Comparison of ENCODE assay signal across 8 cellular contexts in genomic region chr2:69830045-69830905, GRCh38. TPM values are rescaled to one million over a fixed set of nuclear protein-coding genes. Genes with fewer than 3 reads are reported as not detected.
DNase-seq lines count a peak whose midpoint lies in the region; ATAC-seq and TF ChIP-seq lines count a peak whose summit lies in the region.

No MANE protein-coding gene starts in this region.

- ATAC-seq in GM19372 (IDR thresholded peaks at IDR 0.05; ENCODE audit: low read depth, unreplicated experiment) (peak; percentile 7), HG03442 (IDR thresholded peaks at IDR 0.05; ENCODE audit: unreplicated experiment) (peak; percentile 16), right cardiac atrium (peak; percentile 36 to 46), sciatic nerve (peak; percentile 17)
- ATAC-seq in activated naive CD8-positive, alpha-beta T cell treated with anti-CD3 and anti-CD28 coated beads, Interleukin-2, amount 50 U/mL, for 24 hours, result peak; percentile 31

- no peak for DNase-seq in BJ (ENCODE audit: low read depth)
- DNase-seq in SK-MEL-5 (ENCODE audit: low read depth, low spot score), result peak; percentile 45
- DNase-seq in activated naive CD8-positive, alpha-beta T cell treated with anti-CD3 and anti-CD28 coated beads, Interleukin-2, amount 50 U/mL, for 24 hours, result peak; percentile 48
- DNase-seq in right cardiac atrium, result peak in 2 of 3 donors; percentile 27 to 68
- DNase-seq in sciatic nerve (ENCODE audit: low spot score), result no peak
- no peak for DNase-seq in NCI-H1092 (lab: John Stamatoyannopoulos, UW)

- under 1% methylated on average over 45 of the region's 45 CpGs for WGBS in right cardiac atrium

- TF ChIP-seq CTCF in BJ (IDR thresholded peaks at IDR 0.05; ENCODE audit: insufficient read depth, low read depth, low read length), result no peak

- no peaks in the 10 kb centered on the region for H3K4me1 ChIP-seq in right cardiac atrium (ENCODE audit: control insufficient read depth, insufficient read depth, low read length)

- CTCF ChIA-PET in BJ (lab: Yijun Ruan, JAX), result no interaction called here

- H3K27ac Mint-ChIP-seq in activated naive CD8-positive, alpha-beta T cell treated with anti-CD3 and anti-CD28 coated beads, Interleukin-2, amount 50 U/mL, for 24 hours, result peak overlapping the region; percentile 90

- no peaks in the 10 kb centered on the region for H3K27me3 Mint-ChIP-seq in activated naive CD8-positive, alpha-beta T cell treated with anti-CD3 and anti-CD28 coated beads, Interleukin-2, amount 50 U/mL, for 24 hours

- in situ Hi-C loops in SK-MEL-5 (cut with HindIII; ENCODE audit: low pct_unique_long_range_greater_than_20kb, low sequenced_read_pairs), result no loop called here

- POLR2A ChIA-PET in BJ (lab: Charles Lee), result no interaction called here

- H3K9me3 Mint-ChIP-seq in activated naive CD8-positive, alpha-beta T cell treated with anti-CD3 and anti-CD28 coated beads, Interleukin-2, amount 50 U/mL, for 24 hours, result no peaks in the 10 kb centered on the region

- peaks cover 65% of the 10 kb centered on the region for H3K4me1 Mint-ChIP-seq in activated naive CD8-positive, alpha-beta T cell treated with anti-CD3 and anti-CD28 coated beads, Interleukin-2, amount 50 U/mL, for 24 hours

- H3K36me3 ChIP-seq in BJ (ENCODE audit: control insufficient read depth, insufficient read depth, low read length), result no peaks in the 10 kb centered on the region

- no peaks in the 10 kb centered on the region for H3K27me3 ChIP-seq in BJ (ENCODE audit: control insufficient read depth, insufficient read depth, low read length)
- no peaks in the 10 kb centered on the region for H3K27me3 ChIP-seq in right cardiac atrium (ENCODE audit: control insufficient read depth, insufficient read depth)

- no peak overlapping the region for H3K27ac ChIP-seq in right cardiac atrium (ENCODE audit: low read length)

- H3K4me3 ChIP-seq in BJ (ENCODE audit: low read depth, low read length), result peak overlapping the region; percentile 69
- peak overlapping the region; percentile 55 for H3K4me3 ChIP-seq in right cardiac atrium (ENCODE audit: low read length)

- peak overlapping the region; percentile 87 for H3K4me3 Mint-ChIP-seq in activated naive CD8-positive, alpha-beta T cell treated with anti-CD3 and anti-CD28 coated beads, Interleukin-2, amount 50 U/mL, for 24 hours

- intact Hi-C loops in right cardiac atrium (cut with DNase I) (no loop called here), sciatic nerve (cut with DNase I) (no loop called here)

- H3K9me3 ChIP-seq in right cardiac atrium (ENCODE audit: control insufficient read depth, low read length), result no peaks in the 10 kb centered on the region

- H3K36me3 Mint-ChIP-seq in activated naive CD8-positive, alpha-beta T cell treated with anti-CD3 and anti-CD28 coated beads, Interleukin-2, amount 50 U/mL, for 24 hours (ENCODE audit: low read depth), result peaks cover 25% of the 10 kb centered on the region

RNA-seq across cellular contexts. Expression of gene GMCL1, which starts 0.8 kb away (rescaled TPM):
- 2.1 and 4.0 TPM in 2 replicates for polyA plus RNA-seq in BJ (2011; rRNA removed)
- polyA minus RNA-seq in BJ (2011; rRNA and poly(A)+ RNA removed), result 1.0 and 1.6 TPM in 2 replicates
- 7.2 and 7.9 TPM in 2 replicates for total RNA-seq in SK-MEL-5 (2014; rRNA removed; shearing (Covaris generic))
- polyA plus RNA-seq in SK-MEL-5 (2015; cell fraction: cytosol; rRNA removed), result 15.7 and 18.4 TPM in 2 replicates
- polyA plus RNA-seq in SK-MEL-5 (2015; cell fraction: nucleus; rRNA removed), result 10.4 and 14.2 TPM in 2 replicates
- total RNA-seq in right cardiac atrium, result 1 to 10 TPM; 4.6 to 6.8 (median 6.4) TPM
- 2.5 TPM for polyA plus RNA-seq in right cardiac atrium
- 24.4 TPM for total RNA-seq in sciatic nerve

Comparison
In these comparisons a context has a peak if more than half of its experiments do, and no peak if none do; other contexts are left out.
1. DNase-seq: peak in SK-MEL-5 (single experiment), activated naive CD8-positive, alpha-beta T cell treated with anti-CD3 and anti-CD28 coated beads, Interleukin-2, amount 50 U/mL, for 24 hours (single experiment) and right cardiac atrium (2 of 3); none in BJ (single experiment), sciatic nerve (single experiment) and NCI-H1092 (single experiment).
2. Peak in every context shown above with its lines, with median percentiles within 50 percentile points of each other: ATAC-seq.